In the genomic region with DNA sequence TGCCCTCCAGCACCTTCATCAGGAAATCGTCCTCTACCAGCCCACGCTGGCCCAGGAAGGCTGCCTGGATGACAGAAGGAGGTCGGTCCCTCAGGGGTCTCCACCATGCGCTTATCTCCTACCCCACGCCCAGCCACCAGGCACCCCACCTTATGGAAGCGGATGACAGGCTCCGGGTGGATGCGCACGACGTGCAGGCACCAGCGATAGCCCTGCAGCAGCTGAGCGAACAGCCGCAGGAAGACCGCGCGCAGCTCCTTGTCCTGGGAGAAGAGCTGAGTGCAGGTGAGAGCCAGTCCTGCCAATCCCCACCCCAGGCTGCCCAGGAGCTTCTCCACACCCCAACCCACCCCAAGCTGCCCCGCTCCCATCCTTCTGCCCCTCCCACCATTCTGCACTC, we compare ENCODE assay signal across 36 cellular contexts. TPM values are rescaled to one million over a fixed set of nuclear protein-coding genes. Genes with fewer than 3 reads are reported as not detected.
"Had no signal": no experiment of that assay in that cellular context is flagged by ENCODE, and none has a peak within 500 bp of the region (broad histone marks: within the 10 kb centered on the region; RNA-seq: fewer than 3 reads in every experiment).

No MANE protein-coding gene starts in this region.

- H3K4me3 ChIP-seq: MG63 had no signal

- H3K9ac ChIP-seq: KMS-11 had no signal

- H3K9me3 ChIP-seq: MG63 had no signal

- DNase-seq: Karpas-422, Kasumi-1, MG63, MM.1S, MV-4-11, NCI-H1048, NCI-H1092, NCI-H1092 treated with DMSO at 0.1 percent for 48 hours, NCI-H1105, NCI-H1105 treated with DMSO at 0.1 percent for 48 hours, NCI-H1417, NCI-H1417 treated with DMSO at 0.1 percent for 48 hours, NCI-H1436, NCI-H1436 treated with DMSO at 0.1 percent for 48 hours, NCI-H146, NCI-H1694, NCI-H1694 treated with DMSO at 0.1 percent for 48 hours, NCI-H187, NCI-H187 treated with DMSO at 0.1 percent for 48 hours, NCI-H1930, NCI-H2029, NCI-H2029 treated with DMSO at 0.1 percent for 48 hours, NCI-H2081, NCI-H2081 treated with DMSO at 0.1 percent for 48 hours, NCI-H2107, NCI-H2171, NCI-H2171 treated with DMSO at 0.1 percent for 48 hours, NCI-H2227 treated with DMSO at 0.1 percent for 48 hours, NCI-H226, NCI-H345, NCI-H446 treated with DMSO at 0.1 percent for 48 hours, NCI-H510A, NCI-H510A treated with DMSO at 0.1 percent for 48 hours had no signal

- H3K27ac ChIP-seq: KMS-11 had no signal

- H3K4me2 ChIP-seq: KMS-11 had no signal

- H3K27me3 ChIP-seq: MG63 had no signal

RNA-seq across cellular contexts. Expression of a gene that starts 16.3 kb away (rescaled TPM):
- total RNA-seq: LHCN-M2 had no signal

RNA-seq across cellular contexts. Expression of a gene that starts 21.6 kb away (rescaled TPM):
- total RNA-seq: LHCN-M2, M059J had no signal
